ENCODE assay signal across 1 cellular context in genomic region chr3:188051801-188052228, GRCh38.
TF ChIP-seq lines count a peak whose summit lies in the region.

No MANE protein-coding gene starts in this region.

TF ChIP-seq in SK-N-SH treated with all-trans-retinoic acid at 6 μM for 48 hours, 23 proteins besides CTCF, POLR2A, EP300 and RAD21 (continued from another document):
- TF ChIP-seq ISL1 (CRISPR knock-in tag; IDR thresholded peaks at IDR 0.05) = no peak
- TF ChIP-seq, protein P1, sequence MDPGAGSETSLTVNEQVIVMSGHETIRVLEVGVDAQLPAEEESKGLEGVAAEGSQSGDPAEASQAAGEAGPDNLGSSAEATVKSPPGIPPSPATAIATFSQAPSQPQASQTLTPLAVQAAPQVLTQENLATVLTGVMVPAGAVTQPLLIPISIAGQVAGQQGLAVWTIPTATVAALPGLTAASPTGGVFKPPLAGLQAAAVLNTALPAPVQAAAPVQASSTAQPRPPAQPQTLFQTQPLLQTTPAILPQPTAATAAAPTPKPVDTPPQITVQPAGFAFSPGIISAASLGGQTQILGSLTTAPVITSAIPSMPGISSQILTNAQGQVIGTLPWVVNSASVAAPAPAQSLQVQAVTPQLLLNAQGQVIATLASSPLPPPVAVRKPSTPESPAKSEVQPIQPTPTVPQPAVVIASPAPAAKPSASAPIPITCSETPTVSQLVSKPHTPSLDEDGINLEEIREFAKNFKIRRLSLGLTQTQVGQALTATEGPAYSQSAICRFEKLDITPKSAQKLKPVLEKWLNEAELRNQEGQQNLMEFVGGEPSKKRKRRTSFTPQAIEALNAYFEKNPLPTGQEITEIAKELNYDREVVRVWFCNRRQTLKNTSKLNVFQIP (CRISPR knock-in tag; IDR thresholded peaks at IDR 0.05; ENCODE audit: borderline replicate concordance, low read depth) = no peak
- no peak for TF ChIP-seq ZNF70 (CRISPR knock-in tag; IDR thresholded peaks at IDR 0.05)
- TF ChIP-seq RARB (CRISPR knock-in tag; IDR thresholded peaks at IDR 0.05) = no peak
- TF ChIP-seq BACH2 (CRISPR knock-in tag; IDR thresholded peaks at IDR 0.05; ENCODE audit: borderline replicate concordance) = no peak
- TF ChIP-seq GLIS3 (CRISPR knock-in tag; IDR thresholded peaks at IDR 0.05) = no peak
- no peak for TF ChIP-seq OSR1 (CRISPR knock-in tag; IDR thresholded peaks at IDR 0.05)
- TF ChIP-seq, protein P2, sequence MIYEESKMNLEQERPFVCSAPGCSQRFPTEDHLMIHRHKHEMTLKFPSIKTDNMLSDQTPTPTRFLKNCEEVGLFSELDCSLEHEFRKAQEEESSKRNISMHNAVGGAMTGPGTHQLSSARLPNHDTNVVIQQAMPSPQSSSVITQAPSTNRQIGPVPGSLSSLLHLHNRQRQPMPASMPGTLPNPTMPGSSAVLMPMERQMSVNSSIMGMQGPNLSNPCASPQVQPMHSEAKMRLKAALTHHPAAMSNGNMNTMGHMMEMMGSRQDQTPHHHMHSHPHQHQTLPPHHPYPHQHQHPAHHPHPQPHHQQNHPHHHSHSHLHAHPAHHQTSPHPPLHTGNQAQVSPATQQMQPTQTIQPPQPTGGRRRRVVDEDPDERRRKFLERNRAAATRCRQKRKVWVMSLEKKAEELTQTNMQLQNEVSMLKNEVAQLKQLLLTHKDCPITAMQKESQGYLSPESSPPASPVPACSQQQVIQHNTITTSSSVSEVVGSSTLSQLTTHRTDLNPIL (CRISPR knock-in tag; IDR thresholded peaks at IDR 0.05; ENCODE audit: low read depth) = no peak
TF ChIP-seq in SK-N-SH treated with all-trans-retinoic acid at 6 μM for 48 hours: peak in this region for 0.
